Comparison of ENCODE assay signal across 26 cellular contexts in the genomic region with DNA sequence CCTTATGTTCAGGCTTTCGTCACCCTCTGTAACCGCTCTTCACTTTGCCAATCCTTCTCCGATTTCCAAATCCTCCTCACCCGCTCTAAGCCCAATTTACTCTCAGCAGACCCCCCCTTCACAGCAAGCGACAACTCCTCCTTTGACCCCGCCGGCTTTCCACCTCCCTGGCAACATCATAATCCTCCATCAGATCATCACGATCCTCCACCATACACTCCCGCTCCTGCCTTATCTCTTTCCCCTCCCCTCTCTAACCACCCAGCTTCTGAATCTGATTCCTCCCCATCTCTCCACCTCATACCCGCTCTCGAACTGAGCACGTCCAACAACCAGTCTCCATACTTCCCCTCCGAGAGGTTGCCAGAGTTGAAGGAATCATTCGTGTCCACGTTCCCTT.
"Had no signal": no experiment of that assay in that cellular context is flagged by ENCODE, and none has a peak within 500 bp of the region (broad histone marks: within the 10 kb centered on the region; RNA-seq: fewer than 3 reads in every experiment).

No MANE protein-coding gene starts in this region.

- ATAC-seq: activated CD8-positive, alpha-beta T cell treated with anti-CD3 and anti-CD28 coated beads for 36 hours; activated T-cell treated with anti-CD3 and anti-CD28 coated beads, Interleukin-2, amount 50 U/mL, for 72 hours; SK-N-SH treated with all-trans-retinoic acid at 6 μM for 48 hours had no signal

- H3K4me1 Mint-ChIP-seq: activated B cell treated with CpG ODN at 0.5 μM for 24 hours had no signal

- H3K36me3 Mint-ChIP-seq: activated naive CD8-positive, alpha-beta T cell had no signal

- H3K9me3 Mint-ChIP-seq: activated B cell treated with CpG ODN at 0.5 μM for 24 hours; activated CD4-positive, alpha-beta T cell treated with anti-CD3 and anti-CD28 coated beads, Interleukin-2, amount 10 ng/mL, durations not matched to agents 24 days and 14 days; activated CD8-positive, alpha-beta T cell treated with anti-CD3 and anti-CD28 coated beads for 36 hours; activated T-cell treated with anti-CD3 and anti-CD28 coated beads, Interleukin-2, amount 50 U/mL, for 72 hours; IgD-negative memory B cell had no signal

- H3K27ac Mint-ChIP-seq: activated B cell treated with CpG ODN at 0.5 μM for 24 hours; activated CD4-positive, alpha-beta T cell treated with anti-CD3 and anti-CD28 coated beads, Interleukin-2, amount 10 ng/mL, durations not matched to agents 24 days and 14 days; activated CD8-positive, alpha-beta T cell treated with anti-CD3 and anti-CD28 coated beads for 36 hours; activated naive CD8-positive, alpha-beta T cell; activated T-cell treated with anti-CD3 and anti-CD28 coated beads, Interleukin-2, amount 50 U/mL, for 72 hours; IgD-negative memory B cell had no signal

- DNase-seq: activated B cell treated with CpG ODN at 0.5 μM for 24 hours; activated CD4-positive, alpha-beta T cell treated with anti-CD3 and anti-CD28 coated beads for 1 hour; activated CD4-positive, alpha-beta T cell treated with anti-CD3 and anti-CD28 coated beads, Interleukin-2, amount 10 ng/mL, durations not matched to agents 24 days and 14 days; activated CD8-positive, alpha-beta memory T cell treated with anti-CD3 and anti-CD28 coated beads, Interleukin-2, amount 50 U/mL, for 4 hours; activated CD8-positive, alpha-beta T cell treated with anti-CD3 and anti-CD28 coated beads for 36 hours; activated effector memory CD4-positive, alpha-beta T cell treated with Interleukin-2 at 50 U/mL for 16 hours; activated naive CD4-positive, alpha-beta T cell treated with Interleukin-2 at 50 U/mL for 16 hours; activated T-cell treated with anti-CD3 and anti-CD28 coated beads, Interleukin-2, amount 50 U/mL, for 72 hours; amygdala; brain microvascular endothelial cell; cerebellar nuclear complex; MM.1S; NCI-H1105; NCI-H1436; NCI-H1694 treated with DMSO at 0.1 percent for 48 hours; NCI-H2029 treated with DMSO at 0.1 percent for 48 hours; NCI-H345; NCI-H510A; NCI-H526 treated with DMSO at 0.1 percent for 48 hours; SHP77; SW 1271 had no signal

- H3K9me3 ChIP-seq: Peyer's patch, SJSA1 had no signal

- H3K4me3 Mint-ChIP-seq: activated B cell treated with CpG ODN at 0.5 μM for 24 hours; activated CD4-positive, alpha-beta T cell treated with anti-CD3 and anti-CD28 coated beads, Interleukin-2, amount 10 ng/mL, durations not matched to agents 24 days and 14 days; activated CD8-positive, alpha-beta T cell treated with anti-CD3 and anti-CD28 coated beads for 36 hours; activated naive CD8-positive, alpha-beta T cell; activated T-cell treated with anti-CD3 and anti-CD28 coated beads, Interleukin-2, amount 50 U/mL, for 72 hours; IgD-negative memory B cell had no signal
